Comparison of ENCODE assay signal across 1 cellular context in the genomic region with DNA sequence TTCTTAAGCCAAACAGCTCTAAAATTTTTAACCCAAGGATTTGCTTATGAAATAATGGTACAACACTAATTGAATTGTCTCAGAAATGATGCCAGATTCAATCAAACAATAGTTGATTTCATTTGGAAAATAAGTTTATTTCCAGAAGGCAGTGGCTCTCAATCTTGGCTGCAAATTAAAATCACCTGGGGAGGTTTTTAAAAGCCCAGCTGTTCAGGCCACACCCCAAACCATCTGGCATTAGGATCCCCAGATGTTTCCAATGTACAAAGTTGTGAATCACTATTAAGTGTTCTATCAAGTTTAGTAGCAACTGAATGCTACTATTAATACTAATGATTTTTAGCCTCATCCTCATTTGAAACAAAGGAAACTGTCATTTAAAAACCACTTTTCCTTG.
TF ChIP-seq lines count a peak whose summit lies in the region.

No MANE protein-coding gene starts in this region.

TF ChIP-seq in SK-N-SH treated with all-trans-retinoic acid at 6 μM for 48 hours, 23 proteins besides CTCF, POLR2A, EP300 and RAD21 (continued from another document):
- TF ChIP-seq, protein P1, sequence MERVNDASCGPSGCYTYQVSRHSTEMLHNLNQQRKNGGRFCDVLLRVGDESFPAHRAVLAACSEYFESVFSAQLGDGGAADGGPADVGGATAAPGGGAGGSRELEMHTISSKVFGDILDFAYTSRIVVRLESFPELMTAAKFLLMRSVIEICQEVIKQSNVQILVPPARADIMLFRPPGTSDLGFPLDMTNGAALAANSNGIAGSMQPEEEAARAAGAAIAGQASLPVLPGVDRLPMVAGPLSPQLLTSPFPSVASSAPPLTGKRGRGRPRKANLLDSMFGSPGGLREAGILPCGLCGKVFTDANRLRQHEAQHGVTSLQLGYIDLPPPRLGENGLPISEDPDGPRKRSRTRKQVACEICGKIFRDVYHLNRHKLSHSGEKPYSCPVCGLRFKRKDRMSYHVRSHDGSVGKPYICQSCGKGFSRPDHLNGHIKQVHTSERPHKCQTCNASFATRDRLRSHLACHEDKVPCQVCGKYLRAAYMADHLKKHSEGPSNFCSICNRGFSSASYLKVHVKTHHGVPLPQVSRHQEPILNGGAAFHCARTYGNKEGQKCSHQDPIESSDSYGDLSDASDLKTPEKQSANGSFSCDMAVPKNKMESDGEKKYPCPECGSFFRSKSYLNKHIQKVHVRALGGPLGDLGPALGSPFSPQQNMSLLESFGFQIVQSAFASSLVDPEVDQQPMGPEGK (CRISPR knock-in tag; IDR thresholded peaks at IDR 0.05; ENCODE audit: borderline replicate concordance): no peak
- TF ChIP-seq, protein P2, sequence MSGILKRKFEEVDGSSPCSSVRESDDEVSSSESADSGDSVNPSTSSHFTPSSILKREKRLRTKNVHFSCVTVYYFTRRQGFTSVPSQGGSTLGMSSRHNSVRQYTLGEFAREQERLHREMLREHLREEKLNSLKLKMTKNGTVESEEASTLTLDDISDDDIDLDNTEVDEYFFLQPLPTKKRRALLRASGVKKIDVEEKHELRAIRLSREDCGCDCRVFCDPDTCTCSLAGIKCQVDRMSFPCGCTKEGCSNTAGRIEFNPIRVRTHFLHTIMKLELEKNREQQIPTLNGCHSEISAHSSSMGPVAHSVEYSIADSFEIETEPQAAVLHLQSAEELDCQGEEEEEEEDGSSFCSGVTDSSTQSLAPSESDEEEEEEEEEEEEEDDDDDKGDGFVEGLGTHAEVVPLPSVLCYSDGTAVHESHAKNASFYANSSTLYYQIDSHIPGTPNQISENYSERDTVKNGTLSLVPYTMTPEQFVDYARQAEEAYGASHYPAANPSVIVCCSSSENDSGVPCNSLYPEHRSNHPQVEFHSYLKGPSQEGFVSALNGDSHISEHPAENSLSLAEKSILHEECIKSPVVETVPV (CRISPR knock-in tag; IDR thresholded peaks at IDR 0.05): no peak
- TF ChIP-seq, protein P3, sequence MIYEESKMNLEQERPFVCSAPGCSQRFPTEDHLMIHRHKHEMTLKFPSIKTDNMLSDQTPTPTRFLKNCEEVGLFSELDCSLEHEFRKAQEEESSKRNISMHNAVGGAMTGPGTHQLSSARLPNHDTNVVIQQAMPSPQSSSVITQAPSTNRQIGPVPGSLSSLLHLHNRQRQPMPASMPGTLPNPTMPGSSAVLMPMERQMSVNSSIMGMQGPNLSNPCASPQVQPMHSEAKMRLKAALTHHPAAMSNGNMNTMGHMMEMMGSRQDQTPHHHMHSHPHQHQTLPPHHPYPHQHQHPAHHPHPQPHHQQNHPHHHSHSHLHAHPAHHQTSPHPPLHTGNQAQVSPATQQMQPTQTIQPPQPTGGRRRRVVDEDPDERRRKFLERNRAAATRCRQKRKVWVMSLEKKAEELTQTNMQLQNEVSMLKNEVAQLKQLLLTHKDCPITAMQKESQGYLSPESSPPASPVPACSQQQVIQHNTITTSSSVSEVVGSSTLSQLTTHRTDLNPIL (CRISPR knock-in tag; IDR thresholded peaks at IDR 0.05; ENCODE audit: low read depth): no peak
- TF ChIP-seq ARNTL (CRISPR knock-in tag; IDR thresholded peaks at IDR 0.05; ENCODE audit: borderline replicate concordance, low read depth): no peak
- no peak for TF ChIP-seq TCF4 (CRISPR knock-in tag; IDR thresholded peaks at IDR 0.05; ENCODE audit: borderline replicate concordance)
- TF ChIP-seq ZC3H10 (CRISPR knock-in tag; IDR thresholded peaks at IDR 0.05): no peak
- TF ChIP-seq GLIS3 (CRISPR knock-in tag; IDR thresholded peaks at IDR 0.05): no peak
- TF ChIP-seq, protein P4, sequence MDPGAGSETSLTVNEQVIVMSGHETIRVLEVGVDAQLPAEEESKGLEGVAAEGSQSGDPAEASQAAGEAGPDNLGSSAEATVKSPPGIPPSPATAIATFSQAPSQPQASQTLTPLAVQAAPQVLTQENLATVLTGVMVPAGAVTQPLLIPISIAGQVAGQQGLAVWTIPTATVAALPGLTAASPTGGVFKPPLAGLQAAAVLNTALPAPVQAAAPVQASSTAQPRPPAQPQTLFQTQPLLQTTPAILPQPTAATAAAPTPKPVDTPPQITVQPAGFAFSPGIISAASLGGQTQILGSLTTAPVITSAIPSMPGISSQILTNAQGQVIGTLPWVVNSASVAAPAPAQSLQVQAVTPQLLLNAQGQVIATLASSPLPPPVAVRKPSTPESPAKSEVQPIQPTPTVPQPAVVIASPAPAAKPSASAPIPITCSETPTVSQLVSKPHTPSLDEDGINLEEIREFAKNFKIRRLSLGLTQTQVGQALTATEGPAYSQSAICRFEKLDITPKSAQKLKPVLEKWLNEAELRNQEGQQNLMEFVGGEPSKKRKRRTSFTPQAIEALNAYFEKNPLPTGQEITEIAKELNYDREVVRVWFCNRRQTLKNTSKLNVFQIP (CRISPR knock-in tag; IDR thresholded peaks at IDR 0.05; ENCODE audit: borderline replicate concordance, low read depth): no peak
- TF ChIP-seq SNAI2 (CRISPR knock-in tag; IDR thresholded peaks at IDR 0.05): no peak
- no peak for TF ChIP-seq CSDC2 (CRISPR knock-in tag; IDR thresholded peaks at IDR 0.05)
